In the genomic region with DNA sequence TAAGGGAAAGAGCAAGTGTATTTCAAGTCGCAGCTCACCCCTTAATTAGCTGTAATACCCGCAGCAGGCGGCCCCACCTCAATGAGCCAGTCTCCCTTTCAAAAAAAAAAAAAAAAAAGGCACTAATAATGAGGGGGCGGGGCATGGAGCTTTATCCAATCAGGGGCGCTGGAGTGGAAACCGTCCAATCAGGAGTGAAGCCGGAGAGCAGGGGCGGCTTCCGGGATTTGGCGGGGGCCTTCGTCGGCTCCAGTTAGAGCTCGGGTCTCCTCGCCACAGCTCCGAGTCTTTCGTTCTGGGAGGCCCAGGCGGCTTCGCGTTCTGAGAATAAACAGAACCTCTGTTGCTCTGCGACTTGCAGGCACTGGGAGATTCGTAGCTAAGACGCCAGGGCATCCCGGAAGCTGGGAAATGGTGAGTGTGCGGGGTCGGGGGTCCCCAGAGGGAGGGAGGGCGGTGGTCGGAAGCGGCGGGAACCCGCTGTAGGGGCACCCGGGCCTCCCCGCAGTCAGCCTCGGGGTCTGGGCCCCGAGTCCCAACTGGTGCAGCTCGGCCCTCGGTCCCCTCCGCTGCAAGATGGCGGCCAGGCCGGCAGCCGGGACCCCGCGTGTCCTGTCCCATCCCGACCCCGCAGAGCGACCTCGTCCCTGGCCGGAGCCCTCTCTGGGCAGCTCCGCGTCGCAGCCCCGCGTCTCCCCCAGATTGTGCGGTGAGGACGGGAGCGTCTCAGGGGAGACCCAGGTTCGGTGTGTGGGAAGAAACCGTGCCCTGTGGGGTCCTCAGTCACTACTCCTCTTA, we compare ENCODE assay signal across 8 cellular contexts. TPM values are rescaled to one million over a fixed set of nuclear protein-coding genes. Genes with fewer than 3 reads are reported as not detected.
A peak's percentile ranks its signal among the peaks of the same experiment; 100 is the strongest.
DNase-seq lines count a peak whose midpoint lies in the region; ATAC-seq and TF ChIP-seq lines count a peak whose summit lies in the region.

A gene (plus strand): TSS at position 252 of the 798 bp plus-strand sequence. CDS start 160 bp downstream, at position 412.

- peak; percentile 48 for ATAC-seq in HG02588 (IDR thresholded peaks at IDR 0.05; ENCODE audit: unreplicated experiment)
- peak; percentile 38 for ATAC-seq in activated naive CD8-positive, alpha-beta T cell treated with anti-CD3 and anti-CD28 coated beads, Interleukin-2, amount 50 U/mL, for 24 hours

- peak within 1 kb of the TSS; percentile 99 for H3K27ac Mint-ChIP-seq in activated naive CD8-positive, alpha-beta T cell treated with anti-CD3 and anti-CD28 coated beads, Interleukin-2, amount 50 U/mL, for 24 hours
- H3K27ac Mint-ChIP-seq in type B pancreatic cell, result peak within 1 kb of the TSS; percentile 86

- H3K27me3 Mint-ChIP-seq in activated naive CD8-positive, alpha-beta T cell treated with anti-CD3 and anti-CD28 coated beads, Interleukin-2, amount 50 U/mL, for 24 hours, result peaks cover 4% of the 10 kb centered on the region
- H3K27me3 Mint-ChIP-seq in type B pancreatic cell, result peaks cover 17% of the 10 kb centered on the region

- H3K9me3 ChIP-seq in cardiac muscle cell (ENCODE audit: low read depth), result no peaks in the 10 kb centered on the region

- peaks cover 48% of the 10 kb centered on the region for H3K36me3 Mint-ChIP-seq in activated naive CD8-positive, alpha-beta T cell treated with anti-CD3 and anti-CD28 coated beads, Interleukin-2, amount 50 U/mL, for 24 hours (ENCODE audit: low read depth)
- peaks cover 13% of the 10 kb centered on the region for H3K36me3 Mint-ChIP-seq in type B pancreatic cell

- peaks cover 83% of the 10 kb centered on the region for H3K4me1 Mint-ChIP-seq in activated naive CD8-positive, alpha-beta T cell treated with anti-CD3 and anti-CD28 coated beads, Interleukin-2, amount 50 U/mL, for 24 hours
- peaks cover 25% of the 10 kb centered on the region for H3K4me1 Mint-ChIP-seq in type B pancreatic cell (ENCODE audit: unreplicated experiment)

- intact Hi-C loops in posterior cingulate gyrus (cut with DNase I), result loop anchor here (5.0 kb wide), 1 partner anchor 161 kb away; a partner anchor contains a TSS

- TF ChIP-seq CTCF in cardiac muscle cell (IDR thresholded peaks at IDR 0.05; ENCODE audit: low read depth, low read length) (no peak), type B pancreatic cell (conservative IDR thresholded peaks at IDR 0.05) (no peak)

- H3K4me1 ChIP-seq in cardiac muscle cell (ENCODE audit: low read depth), result peaks cover 10% of the 10 kb centered on the region

- DNase-seq in NCI-H1105 (lab: John Stamatoyannopoulos, UW) (peak; percentile 92), SW480 (ENCODE audit: low spot score) (peak; percentile 89), cardiac muscle cell (ENCODE audit: low read depth in 1 of 2, low spot score in 1 of 2) (peak; percentile 94 to 98), posterior cingulate gyrus (peak; percentile 85 to 98 (median 92)), type B pancreatic cell (ENCODE audit: extremely low spot score, unreplicated experiment) (peak; percentile 90)
- DNase-seq in activated naive CD8-positive, alpha-beta T cell treated with anti-CD3 and anti-CD28 coated beads, Interleukin-2, amount 50 U/mL, for 24 hours, result peak; percentile 89

- H3K9me3 Mint-ChIP-seq in activated naive CD8-positive, alpha-beta T cell treated with anti-CD3 and anti-CD28 coated beads, Interleukin-2, amount 50 U/mL, for 24 hours, result peaks cover 4% of the 10 kb centered on the region
- no peaks in the 10 kb centered on the region for H3K9me3 Mint-ChIP-seq in type B pancreatic cell

- H3K27me3 ChIP-seq in cardiac muscle cell, result no peaks in the 10 kb centered on the region

- peak within 1 kb of the TSS; percentile 93 for H3K4me3 Mint-ChIP-seq in activated naive CD8-positive, alpha-beta T cell treated with anti-CD3 and anti-CD28 coated beads, Interleukin-2, amount 50 U/mL, for 24 hours
- peak within 1 kb of the TSS; percentile 86 for H3K4me3 Mint-ChIP-seq in type B pancreatic cell

- peak within 1 kb of the TSS; percentile 98 for H3K27ac ChIP-seq in cardiac muscle cell

- no peaks in the 10 kb centered on the region for H3K36me3 ChIP-seq in cardiac muscle cell

- H3K4me3 ChIP-seq in GM08714 (ENCODE audit: low read length) (peak within 1 kb of the TSS; percentile 87), cardiac muscle cell (peak within 1 kb of the TSS; percentile 97)

RNA-seq across cellular contexts. Expression of the gene that starts here (rescaled TPM):
- 13.2 and 16.7 TPM in 2 replicates for total RNA-seq in cardiac muscle cell
- polyA plus RNA-seq in cardiac muscle cell, result 8.6 and 8.7 TPM in 2 replicates
- 15.8 and 16.3 TPM in 2 replicates for total RNA-seq in type B pancreatic cell (ENCODE audit: low replicate concordance)

Comparison
In these comparisons a context has a peak if more than half of its experiments do, and no peak if none do; other contexts are left out.
1. Peak in every context shown above with its lines: DNase-seq, ATAC-seq, H3K4me3 ChIP-seq and H3K27ac ChIP-seq.